19 cellular contexts compared by ENCODE assay signal in genomic region chr16:67703626-67704025, GRCh38. TPM values are rescaled to one million over a fixed set of nuclear protein-coding genes. Genes with fewer than 3 reads are reported as not detected.
A peak's percentile ranks its signal among the peaks of the same experiment; 100 is the strongest.
DNase-seq lines count a peak whose midpoint lies in the region; ATAC-seq and TF ChIP-seq lines count a peak whose summit lies in the region.
"Had no signal": no experiment of that assay in that cellular context is flagged by ENCODE, and none has a peak within 500 bp of the region (broad histone marks: within the 10 kb centered on the region; RNA-seq: fewer than 3 reads in every experiment).

No MANE protein-coding gene starts in this region.

- DNase-seq in activated naive CD4-positive, alpha-beta T cell treated with anti-CD3 and anti-CD28 coated beads, Interleukin-2, amount 10 ng/mL, durations not matched to agents 7 days and 5 days = peak; percentile 45
- no peak for DNase-seq in activated naive CD4-positive, alpha-beta T cell treated with Interleukin-2 at 50 U/mL for 16 hours
- DNase-seq in T-helper 2 cell treated with Interferon-gamma antibody and Interleukin-4, amounts not matched to agents 5 μg/mL and 100 μg/mL, for 36 hours (ENCODE audit: low spot score) = peak; percentile 9
- no peak for DNase-seq in stimulated activated naive CD8-positive, alpha-beta T cell treated with anti-CD3 and anti-CD28 coated beads, Interleukin-15, Interleukin-2, amounts not matched to agents 100 U/mL and 50 U/mL, for 24 hours
- DNase-seq in chondrocyte (ENCODE audit: low spot score) = no peak
- no peak for DNase-seq in retina
- DNase-seq: activated gamma-delta T cell; body of pancreas; COR-L47; mucosa of descending colon; MV-4-11; NCI-H187 treated with DMSO at 0.1 percent for 48 hours; NK-92 treated with Interleukin-12 subunit alpha and Interleukin-12 subunit beta, amount 100 ng/mL, for 24 hours; sigmoid colon; stimulated activated CD4-positive, alpha-beta T cell treated with anti-CD3 and anti-CD28 coated beads, Interleukin-2, amount 100 ng/mL, for 24 hours had no signal

- no peaks in the 10 kb centered on the region for H3K27me3 Mint-ChIP-seq in activated naive CD4-positive, alpha-beta T cell treated with anti-CD3 and anti-CD28 coated beads, Interleukin-2, amount 10 ng/mL, durations not matched to agents 7 days and 5 days
- H3K27me3 Mint-ChIP-seq in T-helper 2 cell treated with Interferon-gamma antibody and Interleukin-4, amounts not matched to agents 5 μg/mL and 100 μg/mL, for 36 hours (ENCODE audit: low read depth) = no peaks in the 10 kb centered on the region
- H3K27me3 Mint-ChIP-seq in chondrocyte (ENCODE audit: low read depth) = no peaks in the 10 kb centered on the region

- no peaks in the 10 kb centered on the region for H3K4me1 ChIP-seq in endocrine pancreas (ENCODE audit: control insufficient read depth, insufficient read depth, low read length)
- H3K4me1 ChIP-seq: sigmoid colon had no signal

- H3K4me3 ChIP-seq in endocrine pancreas (ENCODE audit: control insufficient read depth, insufficient read depth, low read length) = no peak overlapping the region
- H3K4me3 ChIP-seq: body of pancreas, HAP-1, mucosa of descending colon, sigmoid colon, SK-N-MC had no signal

- H3K4me3 Mint-ChIP-seq in activated naive CD4-positive, alpha-beta T cell treated with anti-CD3 and anti-CD28 coated beads, Interleukin-2, amount 10 ng/mL, durations not matched to agents 7 days and 5 days = no peak overlapping the region
- peak overlapping the region; percentile 18 for H3K4me3 Mint-ChIP-seq in T-helper 2 cell treated with Interferon-gamma antibody and Interleukin-4, amounts not matched to agents 5 μg/mL and 100 μg/mL, for 36 hours
- H3K4me3 Mint-ChIP-seq in chondrocyte (ENCODE audit: unreplicated experiment) = no peak overlapping the region

- peak overlapping the region; percentile 89 for H3K27ac Mint-ChIP-seq in activated naive CD4-positive, alpha-beta T cell treated with anti-CD3 and anti-CD28 coated beads, Interleukin-2, amount 10 ng/mL, durations not matched to agents 7 days and 5 days
- peak overlapping the region; percentile 64 for H3K27ac Mint-ChIP-seq in T-helper 2 cell treated with Interferon-gamma antibody and Interleukin-4, amounts not matched to agents 5 μg/mL and 100 μg/mL, for 36 hours
- H3K27ac Mint-ChIP-seq in chondrocyte (ENCODE audit: unreplicated experiment) = no peak overlapping the region

- CTCF ChIA-PET in activated naive CD4-positive, alpha-beta T cell treated with anti-CD3 and anti-CD28 coated beads, Interleukin-2, amount 10 ng/mL, durations not matched to agents 7 days and 5 days (lab: Charles Lee) = no interaction called here

- peaks cover 1% of the 10 kb centered on the region for H3K36me3 Mint-ChIP-seq in activated naive CD4-positive, alpha-beta T cell treated with anti-CD3 and anti-CD28 coated beads, Interleukin-2, amount 10 ng/mL, durations not matched to agents 7 days and 5 days
- H3K36me3 Mint-ChIP-seq in T-helper 2 cell treated with Interferon-gamma antibody and Interleukin-4, amounts not matched to agents 5 μg/mL and 100 μg/mL, for 36 hours (ENCODE audit: low read depth) = peaks cover 1% of the 10 kb centered on the region
- peaks cover 1% of the 10 kb centered on the region for H3K36me3 Mint-ChIP-seq in chondrocyte (ENCODE audit: low read depth)

- H3K9ac ChIP-seq in endocrine pancreas (ENCODE audit: control insufficient read depth, insufficient read depth, low read length) = peak overlapping the region; percentile 8

- peaks cover 22% of the 10 kb centered on the region for H3K4me1 Mint-ChIP-seq in activated naive CD4-positive, alpha-beta T cell treated with anti-CD3 and anti-CD28 coated beads, Interleukin-2, amount 10 ng/mL, durations not matched to agents 7 days and 5 days
- peaks cover 9% of the 10 kb centered on the region for H3K4me1 Mint-ChIP-seq in T-helper 2 cell treated with Interferon-gamma antibody and Interleukin-4, amounts not matched to agents 5 μg/mL and 100 μg/mL, for 36 hours (ENCODE audit: low read depth)
- H3K4me1 Mint-ChIP-seq in chondrocyte (ENCODE audit: low read depth) = peaks cover 11% of the 10 kb centered on the region

- TF ChIP-seq CTCF in chondrocyte (IDR thresholded peaks at IDR 0.05) = no peak

- H3K9me3 ChIP-seq in endocrine pancreas (ENCODE audit: control insufficient read depth, low read length) = no peaks in the 10 kb centered on the region
- H3K9me3 ChIP-seq: body of pancreas, HAP-1, mucosa of descending colon, sigmoid colon had no signal

- H3K9me3 Mint-ChIP-seq in activated naive CD4-positive, alpha-beta T cell treated with anti-CD3 and anti-CD28 coated beads, Interleukin-2, amount 10 ng/mL, durations not matched to agents 7 days and 5 days = no peaks in the 10 kb centered on the region
- no peaks in the 10 kb centered on the region for H3K9me3 Mint-ChIP-seq in T-helper 2 cell treated with Interferon-gamma antibody and Interleukin-4, amounts not matched to agents 5 μg/mL and 100 μg/mL, for 36 hours
- no peaks in the 10 kb centered on the region for H3K9me3 Mint-ChIP-seq in chondrocyte (ENCODE audit: low read depth)

- ATAC-seq in stimulated activated naive CD8-positive, alpha-beta T cell treated with anti-CD3 and anti-CD28 coated beads, Interleukin-15, Interleukin-2, amounts not matched to agents 100 U/mL and 50 U/mL, for 24 hours = peak; percentile 43
- ATAC-seq in HG03439 (IDR thresholded peaks at IDR 0.05; ENCODE audit: unreplicated experiment) = no peak
- ATAC-seq: body of pancreas, mucosa of descending colon had no signal

- no peaks in the 10 kb centered on the region for H3K36me3 ChIP-seq in endocrine pancreas (ENCODE audit: control insufficient read depth, insufficient read depth, low read length)
- H3K36me3 ChIP-seq: HAP-1, sigmoid colon had no signal

- no peaks in the 10 kb centered on the region for H3K27me3 ChIP-seq in endocrine pancreas (ENCODE audit: control insufficient read depth, insufficient read depth, low read length)
- H3K27me3 ChIP-seq: body of pancreas, sigmoid colon had no signal

RNA-seq across cellular contexts. Expression of gene GFOD2, which starts 15.5 kb away (rescaled TPM):
- 14.4 to 22.4 TPM (median 16.3 TPM) in 3 replicates for total RNA-seq in chondrocyte

RNA-seq across cellular contexts. Expression of gene C16orf86, which starts 37.0 kb away (rescaled TPM):
- 0.82 to 3.1 TPM (median 0.85 TPM) in 3 replicates for total RNA-seq in chondrocyte

RNA-seq across cellular contexts. Expression of gene ENKD1, which starts 37.1 kb away (rescaled TPM):
- 6.2 to 9.2 TPM (median 6.4 TPM) in 3 replicates for total RNA-seq in chondrocyte

RNA-seq across cellular contexts. Expression of gene PARD6A, which starts 42.9 kb away (rescaled TPM):
- total RNA-seq in chondrocyte = 2.5 to 3.5 TPM (median 3.3 TPM) in 3 replicates

RNA-seq across cellular contexts. Expression of gene ACD, which starts 43.6 kb away (rescaled TPM):
- 16.2 to 18.0 TPM (median 17.2 TPM) in 3 replicates for total RNA-seq in chondrocyte

Comparison
In these comparisons a context has a peak if more than half of its experiments do, and no peak if none do; other contexts are left out.
1. DNase-seq: peak in activated naive CD4-positive, alpha-beta T cell treated with anti-CD3 and anti-CD28 coated beads, Interleukin-2, amount 10 ng/mL, durations not matched to agents 7 days and 5 days (single experiment) and T-helper 2 cell treated with Interferon-gamma antibody and Interleukin-4, amounts not matched to agents 5 μg/mL and 100 μg/mL, for 36 hours (single experiment); none in activated naive CD4-positive, alpha-beta T cell treated with Interleukin-2 at 50 U/mL for 16 hours (single experiment), stimulated activated naive CD8-positive, alpha-beta T cell treated with anti-CD3 and anti-CD28 coated beads, Interleukin-15, Interleukin-2, amounts not matched to agents 100 U/mL and 50 U/mL, for 24 hours (single experiment), chondrocyte (single experiment) and retina (single experiment).